In genomic region chr13:109785892-109786450, GRCh38 we compare ENCODE assay signal across 8 cellular contexts. TPM values are rescaled to one million over a fixed set of nuclear protein-coding genes. Genes with fewer than 3 reads are reported as not detected.
A peak's percentile ranks its signal among the peaks of the same experiment; 100 is the strongest.
DNase-seq lines count a peak whose midpoint lies in the region; ATAC-seq and TF ChIP-seq lines count a peak whose summit lies in the region.

No MANE protein-coding gene starts in this region.

- intact Hi-C loops in testis (cut with DNase I; ENCODE audit: low total_unique reads), result loop anchor here (10.0 kb wide), 2 partner anchors 641 to 831 kb away; no protein-coding TSS in a partner anchor

- H3K4me1 ChIP-seq in testis, result peaks cover 11% of the 10 kb centered on the region

- 0% methylated on average over 53 of the region's 88 CpGs; no CpG with 5 or more reads in 1 of the 2 donors for WGBS in testis, 2 donors

- H3K27me3 ChIP-seq in kidney epithelial cell (ENCODE audit: control insufficient read depth, insufficient read depth, low read length), result no peaks in the 10 kb centered on the region
- H3K27me3 ChIP-seq in testis, result no peaks in the 10 kb centered on the region

- ATAC-seq in GM18519 (IDR thresholded peaks at IDR 0.05; ENCODE audit: low FRiP score, unreplicated experiment) (peak; percentile 6), HG03139 (IDR thresholded peaks at IDR 0.05; ENCODE audit: unreplicated experiment) (peak; percentile 13)

- peak overlapping the region; percentile 60 for H3K4me3 ChIP-seq in kidney epithelial cell (ENCODE audit: low read depth, low read length)
- peak overlapping the region; percentile 71 to 81 for H3K4me3 ChIP-seq in testis

- no peaks in the 10 kb centered on the region for H3K9me3 ChIP-seq in testis

- H3K36me3 ChIP-seq in kidney epithelial cell (ENCODE audit: control insufficient read depth, insufficient read depth, low read length), result no peaks in the 10 kb centered on the region
- no peaks in the 10 kb centered on the region for H3K36me3 ChIP-seq in testis (ENCODE audit: low read depth, missing control alignments)

- TF ChIP-seq CTCF in 22Rv1 (IDR thresholded peaks at IDR 0.05), result no peak
- no peak for TF ChIP-seq CTCF in kidney epithelial cell (IDR thresholded peaks at IDR 0.05; ENCODE audit: insufficient read depth, low read length, poor library complexity, severe bottlenecking)
- no peak for TF ChIP-seq CTCF in testis (IDR thresholded peaks at IDR 0.05)

- DNase-seq in kidney epithelial cell (ENCODE audit: low read depth) (no peak), testis (peak; percentile 40), SHP77 treated with DMSO at 0.1 percent for 48 hours (lab: John Stamatoyannopoulos, UW) (no peak)
- no peak for DNase-seq in NK-92 treated with Interleukin-12 subunit alpha and Interleukin-12 subunit beta, amount 100 ng/mL, for 24 hours (lab: John Stamatoyannopoulos, UW)

- no peak for TF ChIP-seq POLR2A in testis (IDR thresholded peaks at IDR 0.05)

- peak overlapping the region; percentile 90 for H3K27ac ChIP-seq in 22Rv1
- H3K27ac ChIP-seq in angular gyrus (ENCODE audit: low read depth, low read length), result peak overlapping the region; percentile 80
- H3K27ac ChIP-seq in testis, result peak overlapping the region; percentile 81 to 90

RNA-seq across cellular contexts. Expression of gene IRS2, which starts 0.4 kb away (rescaled TPM):
- total RNA-seq in kidney epithelial cell (27.1 and 35.7 TPM in 2 replicates), testis (10 to 100 TPM; 23.9 to 33.4 TPM)
- 6.9 TPM for polyA plus RNA-seq in testis (ENCODE audit: insufficient read depth, low read depth, low replicate concordance)
